Comparison of ENCODE assay signal across 10 cellular contexts in the genomic region with DNA sequence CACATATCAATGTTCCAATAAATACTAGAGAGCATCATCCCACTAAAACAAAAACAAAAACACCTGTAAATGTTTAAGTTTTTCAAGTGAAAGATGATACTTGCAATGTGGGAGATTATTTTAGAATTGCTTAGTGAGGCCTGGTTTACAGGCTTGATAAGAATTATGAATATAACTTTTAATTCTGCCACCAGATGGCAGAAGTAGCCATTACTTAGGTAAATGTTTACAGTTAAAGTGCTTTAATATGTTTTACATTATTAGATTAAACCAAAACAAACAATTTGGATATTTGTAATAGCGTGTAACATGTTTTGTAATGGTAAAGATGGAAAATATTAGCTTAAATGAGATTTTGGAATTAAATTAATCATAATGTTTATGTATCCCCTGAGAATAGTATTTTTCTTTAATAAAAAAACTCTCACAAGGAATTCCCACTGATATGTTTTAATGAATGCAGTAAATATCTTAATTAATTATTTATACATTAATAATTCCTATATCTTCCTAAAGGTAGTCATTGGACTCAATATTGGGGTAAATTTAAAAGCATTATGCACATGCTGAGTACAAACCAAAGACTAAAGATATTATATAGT.
A peak's percentile ranks its signal among the peaks of the same experiment; 100 is the strongest.
DNase-seq lines count a peak whose midpoint lies in the region; ATAC-seq, FAIRE-seq and TF ChIP-seq lines count a peak whose summit lies in the region.
"Had no signal": no experiment of that assay in that cellular context is flagged by ENCODE, and none has a peak within 500 bp of the region (broad histone marks: within the 10 kb centered on the region; RNA-seq: fewer than 3 reads in every experiment).

No MANE protein-coding gene starts in this region.

- H3K4me3 ChIP-seq in HepG2 (replicated peaks in 1 of 3; ENCODE audit: insufficient read depth in 1 of 3, low read depth in 2 of 3, low read length in 3 of 3): no peak overlapping the region
- H3K4me3 ChIP-seq: SJSA1 had no signal

- H3K4me1 Mint-ChIP-seq in CD4-positive, alpha-beta T cell (ENCODE audit: low read depth): no peaks in the 10 kb centered on the region
- H3K4me1 Mint-ChIP-seq in activated naive CD4-positive, alpha-beta T cell treated with anti-CD3 and anti-CD28 coated beads, Interleukin-2, amount 10 ng/mL, durations not matched to agents 7 days and 5 days: no peaks in the 10 kb centered on the region

- no peak for DNase-seq in CD4-positive, alpha-beta T cell
- DNase-seq in HepG2 (ENCODE audit: low spot score) (peak; percentile 9), cerebellar nuclear complex (lab: John Stamatoyannopoulos, UW) (no peak), T-helper 1 cell (no peak)
- no peak for DNase-seq in activated naive CD4-positive, alpha-beta T cell treated with anti-CD3 and anti-CD28 coated beads, Interleukin-2, amount 10 ng/mL, durations not matched to agents 7 days and 5 days
- DNase-seq in activated CD8-positive, alpha-beta memory T cell treated with anti-CD3 and anti-CD28 coated beads, Interleukin-2, amount 50 U/mL, for 48 hours: no peak
- DNase-seq: effector CD8-positive, alpha-beta T cell had no signal

- H3K27me3 ChIP-seq in CD4-positive, alpha-beta T cell (ENCODE audit: control insufficient read depth, insufficient read depth, low read length): no peaks in the 10 kb centered on the region
- H3K27me3 ChIP-seq in HepG2 (ENCODE audit: control insufficient read depth in 1 of 2, insufficient read depth in 2 of 2, low read length in 2 of 2): no peaks in the 10 kb centered on the region
- H3K27me3 ChIP-seq: SJSA1 had no signal

- H3K9me3 ChIP-seq in CD4-positive, alpha-beta T cell (ENCODE audit: control insufficient read depth, low read length): no peaks in the 10 kb centered on the region
- H3K9me3 ChIP-seq in HepG2 (ENCODE audit: low read length): no peaks in the 10 kb centered on the region
- H3K9me3 ChIP-seq: SJSA1 had no signal

- H3K4me2 ChIP-seq in HepG2 (ENCODE audit: low read depth, low read length): no peak overlapping the region

- H3K27ac ChIP-seq in CD4-positive, alpha-beta T cell (ENCODE audit: low read depth, low read length): no peak overlapping the region
- H3K27ac ChIP-seq in HepG2 (ENCODE audit: extremely low read length, insufficient read depth, low read length): no peak overlapping the region
- H3K27ac ChIP-seq: SJSA1 had no signal

- CTCF ChIA-PET in CD4-positive, alpha-beta T cell (lab: Charles Lee): no interaction called here
- CTCF ChIA-PET in HepG2 (lab: Yijun Ruan, JAX; ENCODE audit: low intra/inter-chr PET ratio, low total read pairs): interaction anchor here (1.4 kb wide), 1 partner anchor 1196 kb away, joined by 6 read pairs; no protein-coding TSS in a partner anchor
- CTCF ChIA-PET in activated naive CD4-positive, alpha-beta T cell treated with anti-CD3 and anti-CD28 coated beads, Interleukin-2, amount 10 ng/mL, durations not matched to agents 7 days and 5 days (lab: Charles Lee): interaction anchor here (1.0 kb wide), 1 partner anchor 16 kb away, joined by 3 read pairs; no protein-coding TSS in a partner anchor

- in situ Hi-C loops in HepG2 (cut with HindIII; ENCODE audit: extremely low pct_ligation_motif_present, low pct_unique_long_range_greater_than_20kb): loop anchor here (25.0 kb wide), 1 partner anchor 1206 kb away; no protein-coding TSS in a partner anchor

- H2AFZ ChIP-seq in HepG2 (ENCODE audit: low read length): no peak overlapping the region

- ATAC-seq in CD4-positive, alpha-beta T cell (ENCODE audit: poor library complexity): no peak
- ATAC-seq in HG02884 (IDR thresholded peaks at IDR 0.05; ENCODE audit: unreplicated experiment): peak; percentile 47
- ATAC-seq in HepG2: no peak

- no peaks in the 10 kb centered on the region for H3K79me2 ChIP-seq in HepG2 (ENCODE audit: insufficient read depth, low read length)

- no peaks in the 10 kb centered on the region for H3K36me3 Mint-ChIP-seq in CD4-positive, alpha-beta T cell (ENCODE audit: low read depth)
- no peaks in the 10 kb centered on the region for H3K36me3 Mint-ChIP-seq in activated naive CD4-positive, alpha-beta T cell treated with anti-CD3 and anti-CD28 coated beads, Interleukin-2, amount 10 ng/mL, durations not matched to agents 7 days and 5 days

- H3K9ac ChIP-seq in HepG2 (ENCODE audit: insufficient read depth, low read depth, low read length): no peak overlapping the region

- TF ChIP-seq CTCF in CD4-positive, alpha-beta T cell (IDR thresholded peaks at IDR 0.05): peak; percentile 25
- TF ChIP-seq CTCF in HepG2 (CRISPR knock-in tag; IDR thresholded peaks at IDR 0.05): 0 out of 2 replicates have a peak, but pooled peaks have one; percentile 5

- POLR2A ChIA-PET in CD4-positive, alpha-beta T cell (lab: Charles Lee): no interaction called here
- POLR2A ChIA-PET in HepG2 (lab: Yijun Ruan, JAX): no interaction called here

- no TSS peak for BruUV-seq in HepG2 (replicated peaks; lab: Mats Ljungman, UMichigan)

- no peaks in the 10 kb centered on the region for H4K20me1 ChIP-seq in HepG2 (ENCODE audit: insufficient read depth, low read length)

- no peak for TF ChIP-seq RAD21 in HepG2 (CRISPR knock-in tag; IDR thresholded peaks at IDR 0.05)

- no peaks in the 10 kb centered on the region for H3K9me3 Mint-ChIP-seq in CD4-positive, alpha-beta T cell
- H3K9me3 Mint-ChIP-seq in activated naive CD4-positive, alpha-beta T cell treated with anti-CD3 and anti-CD28 coated beads, Interleukin-2, amount 10 ng/mL, durations not matched to agents 7 days and 5 days: no peaks in the 10 kb centered on the region

- FAIRE-seq in TTC549 (lab: Jason Lieb, UNC) (peak; percentile 81), HepG2 (lab: Jason Lieb, UNC) (no peak)

- TF ChIP-seq POLR2A in HepG2 (IDR thresholded peaks at IDR 0.05; ENCODE audit: insufficient read depth in 1 of 2, low read depth in 2 of 2, low read length in 2 of 2): no peak

- no peaks in the 10 kb centered on the region for H3K27me3 Mint-ChIP-seq in CD4-positive, alpha-beta T cell
- H3K27me3 Mint-ChIP-seq in activated naive CD4-positive, alpha-beta T cell treated with anti-CD3 and anti-CD28 coated beads, Interleukin-2, amount 10 ng/mL, durations not matched to agents 7 days and 5 days: no peaks in the 10 kb centered on the region

- H3K27ac Mint-ChIP-seq in CD4-positive, alpha-beta T cell: no peak overlapping the region
- H3K27ac Mint-ChIP-seq in activated naive CD4-positive, alpha-beta T cell treated with anti-CD3 and anti-CD28 coated beads, Interleukin-2, amount 10 ng/mL, durations not matched to agents 7 days and 5 days: no peak overlapping the region

- WGBS in HepG2 (ENCODE audit: low lambda C conversion rate): 0% methylated on average over 1 of the region's 1 CpG

- H3K36me3 ChIP-seq in HepG2 (replicated peaks in 1 of 2; ENCODE audit: control insufficient read depth in 1 of 2, insufficient read depth in 2 of 2, low read length in 2 of 2): no peaks in the 10 kb centered on the region
- H3K36me3 ChIP-seq: SJSA1 had no signal

- H3K4me1 ChIP-seq in HepG2 (ENCODE audit: insufficient read depth, low read length): no peaks in the 10 kb centered on the region
- H3K4me1 ChIP-seq: SJSA1 had no signal

- no peak for TF ChIP-seq EP300 in HepG2 (IDR thresholded peaks at IDR 0.05; ENCODE audit: low read depth in 2 of 2, low read length in 2 of 2)
- TF ChIP-seq EP300 in HepG2 (CRISPR knock-in tag; IDR thresholded peaks at IDR 0.05; ENCODE audit: borderline replicate concordance): no peak

- H3K4me3 Mint-ChIP-seq in CD4-positive, alpha-beta T cell: no peak overlapping the region
- no peak overlapping the region for H3K4me3 Mint-ChIP-seq in activated naive CD4-positive, alpha-beta T cell treated with anti-CD3 and anti-CD28 coated beads, Interleukin-2, amount 10 ng/mL, durations not matched to agents 7 days and 5 days

- intact Hi-C loops in CD4-positive, alpha-beta T cell (cut with DNase I, micrococcal nuclease): loop anchor here (5.0 kb wide), 1 partner anchor 1461 kb away; no protein-coding TSS in a partner anchor
- intact Hi-C loops in HepG2 (cut with micrococcal nuclease; ENCODE audit: unreplicated experiment): loop anchor here (1.0 to 5.0 kb wide), 2 partner anchors 554 to 1196 kb away; no protein-coding TSS in a partner anchor

TF ChIP-seq in HepG2, 621 proteins besides CTCF, POLR2A, EP300 and RAD21:
- TF ChIP-seq TSC22D2 (CRISPR knock-in tag; IDR thresholded peaks at IDR 0.05; ENCODE audit: borderline replicate concordance): no peak
- TF ChIP-seq STAG1 (CRISPR knock-in tag; IDR thresholded peaks at IDR 0.05): peak; percentile 25; the same call in 1 of the 2 replicates
